8 cellular contexts compared by ENCODE assay signal in genomic region chr5:149550267-149550582, GRCh38. TPM values are rescaled to one million over a fixed set of nuclear protein-coding genes. Genes with fewer than 3 reads are reported as not detected.
A peak's percentile ranks its signal among the peaks of the same experiment; 100 is the strongest.
DNase-seq lines count a peak whose midpoint lies in the region; ATAC-seq lines count a peak whose summit lies in the region.

No MANE protein-coding gene starts in this region.

- 0% methylated on average over 12 of the region's 12 CpGs for WGBS in adipose tissue, 3 donors

- H3K4me3 ChIP-seq in iPS-11a (ENCODE audit: low read depth, low read length), result peak overlapping the region; percentile 98

- H3K4me1 Mint-ChIP-seq in stimulated activated naive B cell treated with anti-CD40 and anti-IgM and Interleukin-4, amounts not matched to agents 10 μg/mL and 1 μg/mL and 100 μg/mL, for 72 hours, result peaks cover 12 to 43% of the 10 kb centered on the region in 2 donors

- no peaks in the 10 kb centered on the region for H3K9me3 ChIP-seq in KOPT-K1 (ENCODE audit: insufficient read depth, low read length, poor library complexity, severe bottlenecking)

- peak overlapping the region; percentile 97 to 99 for H3K4me3 Mint-ChIP-seq in stimulated activated naive B cell treated with anti-CD40 and anti-IgM and Interleukin-4, amounts not matched to agents 10 μg/mL and 1 μg/mL and 100 μg/mL, for 72 hours

- peaks cover 41% of the 10 kb centered on the region for H3K36me3 ChIP-seq in KOPT-K1 (ENCODE audit: insufficient read depth, low read length)

- peaks cover 33 to 47% of the 10 kb centered on the region in 2 donors for H3K36me3 Mint-ChIP-seq in stimulated activated naive B cell treated with anti-CD40 and anti-IgM and Interleukin-4, amounts not matched to agents 10 μg/mL and 1 μg/mL and 100 μg/mL, for 72 hours

- DNase-seq in AML-193 (lab: John Stamatoyannopoulos, UW), result peak; percentile 66 to 70
- DNase-seq in stimulated activated naive B cell treated with anti-CD40 and anti-IgM and Interleukin-4, amounts not matched to agents 10 μg/mL and 1 μg/mL and 100 μg/mL, for 72 hours, result no peak

- H3K27ac Mint-ChIP-seq in stimulated activated naive B cell treated with anti-CD40 and anti-IgM and Interleukin-4, amounts not matched to agents 10 μg/mL and 1 μg/mL and 100 μg/mL, for 72 hours, result peak overlapping the region; percentile 99

- peak in 1 of 2 donors; percentile 14 for ATAC-seq in stimulated activated naive B cell treated with anti-CD40 and anti-IgM and Interleukin-4, amounts not matched to agents 10 μg/mL and 1 μg/mL and 100 μg/mL, for 72 hours (replicated peaks)
- no peak for ATAC-seq in GM19324 (IDR thresholded peaks at IDR 0.05; ENCODE audit: low FRiP score, unreplicated experiment)
- no peak for ATAC-seq in GM21717 (IDR thresholded peaks at IDR 0.05; ENCODE audit: unreplicated experiment)
- no peak for ATAC-seq in HG03175 (IDR thresholded peaks at IDR 0.05; ENCODE audit: unreplicated experiment)

- peak overlapping the region; percentile 96 for H3K27ac ChIP-seq in KOPT-K1 (ENCODE audit: low read depth, low read length, poor library complexity, severe bottlenecking)
- H3K27ac ChIP-seq in adipose tissue (ENCODE audit: low read depth, low read length), result peak overlapping the region; percentile 98

- no peaks in the 10 kb centered on the region for H3K9me3 Mint-ChIP-seq in stimulated activated naive B cell treated with anti-CD40 and anti-IgM and Interleukin-4, amounts not matched to agents 10 μg/mL and 1 μg/mL and 100 μg/mL, for 72 hours

- no peaks in the 10 kb centered on the region for H3K27me3 Mint-ChIP-seq in stimulated activated naive B cell treated with anti-CD40 and anti-IgM and Interleukin-4, amounts not matched to agents 10 μg/mL and 1 μg/mL and 100 μg/mL, for 72 hours

RNA-seq across cellular contexts. Expression of gene CSNK1A1, which starts 1.0 kb away (rescaled TPM):
- polyA plus RNA-seq in adipose tissue, result 100 to 1,000 TPM in 2 of 3 donors, 10 to 100 TPM in 1; 39.7 to 113 (median 106) TPM

RNA-seq across cellular contexts. Expression of gene ARHGEF37, which starts 31.1 kb away (rescaled TPM):
- polyA plus RNA-seq in adipose tissue, result 1 to 10 TPM; 2.9 to 5.2 (median 4.4) TPM
